In the genomic region with DNA sequence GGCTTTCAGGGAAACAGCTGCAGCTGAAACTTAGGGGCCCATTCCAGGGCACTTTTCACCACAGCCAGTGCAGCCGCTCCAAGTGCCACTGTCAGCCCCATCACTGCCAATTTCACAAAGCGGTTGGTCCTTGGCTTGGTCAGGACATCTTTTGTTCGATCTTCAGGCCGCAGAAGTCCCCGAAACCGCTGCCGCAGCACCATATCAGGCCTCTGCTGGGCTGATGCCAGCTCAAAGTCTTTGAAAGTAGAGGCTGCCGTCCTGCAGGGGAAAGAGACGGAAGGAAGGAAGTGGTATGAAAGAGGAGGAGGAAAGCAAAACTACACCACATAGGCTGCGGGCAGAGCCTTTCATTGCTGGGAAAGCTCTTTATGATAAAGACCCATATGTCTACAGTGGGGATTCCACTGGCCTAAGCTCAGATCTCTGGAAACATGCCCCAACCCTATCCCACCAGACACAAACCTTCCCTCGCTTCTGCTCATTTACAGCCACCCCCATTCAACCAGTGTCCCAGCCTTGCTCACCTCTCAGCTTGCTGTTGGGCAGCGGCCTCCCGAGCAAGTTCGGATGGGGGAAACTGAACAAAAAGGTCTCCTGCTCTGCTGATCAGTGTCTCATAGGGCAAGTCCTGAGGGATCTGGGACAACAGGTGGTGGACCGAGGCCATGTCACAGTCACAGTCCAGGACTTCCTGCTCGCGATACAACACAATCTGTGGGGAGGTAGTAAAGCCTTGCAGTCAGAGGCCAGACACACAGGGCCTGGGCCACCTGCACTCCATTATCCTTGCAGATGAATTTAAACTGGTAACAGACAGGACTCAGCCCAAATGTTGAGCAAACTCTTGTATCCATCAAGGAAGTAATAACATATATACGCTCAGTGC, we compare ENCODE assay signal across 7 cellular contexts. TPM values are rescaled to one million over a fixed set of nuclear protein-coding genes. Genes with fewer than 3 reads are reported as not detected.
A peak's percentile ranks its signal among the peaks of the same experiment; 100 is the strongest.
DNase-seq lines count a peak whose midpoint lies in the region; ATAC-seq and TF ChIP-seq lines count a peak whose summit lies in the region.

No MANE protein-coding gene starts in this region.

- ATAC-seq in GM18867 (IDR thresholded peaks at IDR 0.05; ENCODE audit: unreplicated experiment), result no peak
- ATAC-seq in GM19324 (IDR thresholded peaks at IDR 0.05; ENCODE audit: low FRiP score, unreplicated experiment), result no peak

- TF ChIP-seq CTCF in OCI-LY7 (conservative IDR thresholded peaks at IDR 0.05; ENCODE audit: low read length), result no peak

- H3K4me1 ChIP-seq in OCI-LY7 (ENCODE audit: insufficient read depth, low read length, poor library complexity, severe bottlenecking) (peaks cover 24% of the 10 kb centered on the region), thymus (ENCODE audit: control insufficient read depth, insufficient read depth, low read length) (peaks cover 25% of the 10 kb centered on the region)

- no peaks in the 10 kb centered on the region for H4K20me1 ChIP-seq in OCI-LY7 (ENCODE audit: insufficient read depth, low read length)

- no peaks in the 10 kb centered on the region for H3K79me2 ChIP-seq in OCI-LY7 (ENCODE audit: insufficient read depth, low read depth, low read length)

- H3K4me2 ChIP-seq in OCI-LY7 (ENCODE audit: low read length), result peak overlapping the region; percentile 43

- DNase-seq in OCI-LY7 (ENCODE audit: low spot score) (peak; percentile 28), activated T-cell treated with anti-CD3 and anti-CD28 coated beads for 48 hours (ENCODE audit: low read depth) (peak; percentile 43), mesenteric fat pad (ENCODE audit: low spot score) (peak; percentile 69), cerebellum (ENCODE audit: low spot score) (no peak)

- H3K9me3 ChIP-seq in OCI-LY7 (ENCODE audit: low read length) (no peaks in the 10 kb centered on the region), thymus (ENCODE audit: control insufficient read depth) (no peaks in the 10 kb centered on the region)

- 0 out of 2 replicates have a peak overlapping the region, but pooled peaks have one; percentile 1 for H2AFZ ChIP-seq in OCI-LY7 (ENCODE audit: low read length)

- no peaks in the 10 kb centered on the region for H3K27me3 ChIP-seq in thymus (ENCODE audit: control insufficient read depth, insufficient read depth)

- H3K36me3 ChIP-seq in OCI-LY7 (ENCODE audit: insufficient read depth, low read length) (peaks cover 85% of the 10 kb centered on the region), thymus (ENCODE audit: control insufficient read depth, insufficient read depth) (peaks cover 60% of the 10 kb centered on the region)

- CTCF ChIA-PET in OCI-LY7 (lab: Charles Lee; ENCODE audit: unreplicated experiment), result interaction anchor here (0.6 kb wide), 1 partner anchor 984 kb away, joined by 3 read pairs; no protein-coding TSS in a partner anchor

- H3K9me2 ChIP-seq in OCI-LY7 (ENCODE audit: insufficient read depth, low read length), result no peaks in the 10 kb centered on the region

- 31% methylated on average over 18 of the region's 18 CpGs for WGBS in thymus

- intact Hi-C loops in OCI-LY7 (cut with micrococcal nuclease; ENCODE audit: unreplicated experiment), result no loop called here

- H3K27ac ChIP-seq in OCI-LY7 (ENCODE audit: low read depth, low read length, poor library complexity, severe bottlenecking), result no peak overlapping the region
- H3K27ac ChIP-seq in thymus (ENCODE audit: low read depth), result peak overlapping the region; percentile 74

- POLR2A ChIA-PET in OCI-LY7 (lab: Charles Lee), result no interaction called here

- H3K4me3 ChIP-seq in OCI-LY7 (ENCODE audit: low read depth, low read length, poor library complexity, severe bottlenecking) (no peak overlapping the region), thymus (ENCODE audit: low read length) (peak overlapping the region; percentile 40)

- no TSS peak for BruUV-seq in OCI-LY7 (replicated peaks; lab: Mats Ljungman, UMichigan)

RNA-seq across cellular contexts. Expression of a gene that starts 23.5 kb away (rescaled TPM):
- 20.8 and 22.1 TPM in 2 replicates for total RNA-seq in OCI-LY7 (2014; rRNA removed; shearing (Covaris generic))
- total RNA-seq in OCI-LY7 (2022) (17.4 and 19.0 TPM in 2 replicates), mesenteric fat pad (47.0 TPM), cerebellum (19.3 TPM)
- polyA plus RNA-seq in thymus, result 16.2 TPM

RNA-seq across cellular contexts. Expression of a gene that starts 30.7 kb away (rescaled TPM):
- 61.8 and 82.9 TPM in 2 replicates for total RNA-seq in OCI-LY7 (2014; rRNA removed; shearing (Covaris generic))
- total RNA-seq in OCI-LY7 (2022) (140 and 151 TPM in 2 replicates), mesenteric fat pad (60.1 TPM), cerebellum (18.8 TPM)
- polyA plus RNA-seq in thymus, result 140 TPM

RNA-seq across cellular contexts. Expression of a gene that starts 58.3 kb away (rescaled TPM):
- 87.2 and 114 TPM in 2 replicates for total RNA-seq in OCI-LY7 (2014; rRNA removed; shearing (Covaris generic))
- total RNA-seq in OCI-LY7 (2022), result 92.7 and 111 TPM in 2 replicates
- 9.4 TPM for total RNA-seq in mesenteric fat pad
- polyA plus RNA-seq in thymus, result 10.1 TPM
- total RNA-seq in cerebellum, result 7.1 TPM
